In the genomic region with DNA sequence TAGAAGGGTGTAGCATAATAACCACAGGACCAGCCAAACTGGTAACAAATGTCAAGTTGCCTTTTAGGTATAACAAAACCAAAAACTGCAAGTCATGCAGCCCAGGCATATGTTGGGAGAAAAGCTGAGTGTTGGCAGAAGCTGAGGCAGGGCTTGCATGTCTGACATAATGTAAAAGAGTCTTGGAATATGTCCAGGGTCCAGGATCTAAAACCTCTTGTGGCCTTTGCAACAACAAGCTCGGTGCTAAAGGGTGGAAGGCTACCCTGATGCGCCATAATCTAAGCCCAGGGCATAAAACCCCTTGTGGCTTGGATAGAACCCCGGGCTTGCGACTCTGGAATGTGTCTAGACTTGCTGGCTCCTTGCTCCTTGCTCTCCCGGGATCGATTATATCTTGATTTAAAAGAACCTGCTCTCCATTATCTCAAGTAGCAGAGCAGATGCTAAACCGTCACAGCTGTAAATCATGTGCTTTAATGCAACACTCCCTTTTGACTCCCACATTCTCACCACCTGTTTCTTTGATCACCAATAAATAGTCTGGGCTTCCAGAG, we compare ENCODE assay signal across 1 cellular context.
TF ChIP-seq lines count a peak whose summit lies in the region.

No MANE protein-coding gene starts in this region.

TF ChIP-seq in HCT116, 20 proteins besides CTCF, POLR2A, EP300 and RAD21 (continued from another document):
- TF ChIP-seq ZNF274 (IDR thresholded peaks at IDR 0.05; ENCODE audit: low read depth, low read length) (no peak), SRF (IDR thresholded peaks at IDR 0.05; ENCODE audit: low read depth) (no peak), EGR1 (IDR thresholded peaks at IDR 0.05; ENCODE audit: low read depth) (no peak), SP1 (IDR thresholded peaks at IDR 0.05; ENCODE audit: low read depth) (no peak), JUND (IDR thresholded peaks at IDR 0.05) (no peak)
- TF ChIP-seq, protein P1, sequence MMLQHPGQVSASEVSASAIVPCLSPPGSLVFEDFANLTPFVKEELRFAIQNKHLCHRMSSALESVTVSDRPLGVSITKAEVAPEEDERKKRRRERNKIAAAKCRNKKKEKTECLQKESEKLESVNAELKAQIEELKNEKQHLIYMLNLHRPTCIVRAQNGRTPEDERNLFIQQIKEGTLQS (IDR thresholded peaks at IDR 0.05): no peak
